17 cellular contexts compared by ENCODE assay signal in genomic region chr6:151677427-151677826, GRCh38.
DNase-seq lines count a peak whose midpoint lies in the region; ATAC-seq, FAIRE-seq and TF ChIP-seq lines count a peak whose summit lies in the region.
"Had no signal": no experiment of that assay in that cellular context is flagged by ENCODE, and none has a peak within 500 bp of the region (broad histone marks: within the 10 kb centered on the region; RNA-seq: fewer than 3 reads in every experiment).

No MANE protein-coding gene starts in this region.

- WGBS in liver: 37% methylated on average over 6 of the region's 6 CpGs
- WGBS in thyroid gland, 2 donors: 35 to 43% methylated on average over 6 of the region's 6 CpGs

- TF ChIP-seq RAD21 in Ishikawa (IDR thresholded peaks at IDR 0.05; ENCODE audit: low read depth) (no peak), liver (IDR thresholded peaks at IDR 0.05) (peak in 1 of 2 donors; percentile 40)

- TF ChIP-seq POLR2A in thyroid gland (IDR thresholded peaks at IDR 0.05): no peak

- H3K36me3 ChIP-seq in liver (ENCODE audit: control insufficient read depth in 4 of 4, insufficient read depth in 3 of 4, low read depth in 1 of 4, low read length in 3 of 4) (no peaks in the 10 kb centered on the region), thyroid gland (no peaks in the 10 kb centered on the region)
- H3K36me3 ChIP-seq: BLaER1 treated with 17β-estradiol and CSF1 and Interleukin-3, amounts not matched to agents 10 nM and 100 nM had no signal

- peak; percentile 80 for TF ChIP-seq EP300 in Ishikawa (IDR thresholded peaks at IDR 0.05; ENCODE audit: borderline replicate concordance)

- peaks cover 7 to 56% (median 45%) of the 10 kb centered on the region in 4 donors for H3K4me1 ChIP-seq in liver (ENCODE audit: control insufficient read depth in 4 of 4, insufficient read depth in 4 of 4, low read length in 3 of 4)
- H3K4me1 ChIP-seq in thyroid gland: peaks cover 37 to 48% of the 10 kb centered on the region in 2 donors

- intact Hi-C loops in thyroid gland (cut with DNase I): no loop called here

- H3K4me3 ChIP-seq in liver (ENCODE audit: low read depth in 1 of 3, low read length in 3 of 3): no peak overlapping the region
- no peak overlapping the region for H3K4me3 ChIP-seq in thyroid gland (replicated peaks in 1 of 3)
- H3K4me3 ChIP-seq: BLaER1 treated with 17β-estradiol and CSF1 and Interleukin-3, amounts not matched to agents 10 nM and 100 nM had no signal

- H3K9ac ChIP-seq in liver (ENCODE audit: low read depth in 1 of 2, low read length in 2 of 2): no peak overlapping the region
- H3K9ac ChIP-seq: BLaER1 treated with 17β-estradiol and CSF1 and Interleukin-3, amounts not matched to agents 10 nM and 100 nM had no signal

- FAIRE-seq in frontal cortex (lab: Jason Lieb, UNC): no peak
- FAIRE-seq: G401.6, GM12891 had no signal

- H3K9me3 ChIP-seq in liver (ENCODE audit: control insufficient read depth in 4 of 4, low read length in 3 of 4): no peaks in the 10 kb centered on the region
- no peaks in the 10 kb centered on the region for H3K9me3 ChIP-seq in thyroid gland

- no peaks in the 10 kb centered on the region for H3K27me3 ChIP-seq in liver (ENCODE audit: control insufficient read depth in 4 of 4, insufficient read depth in 4 of 4, low read length in 3 of 4)
- no peaks in the 10 kb centered on the region for H3K27me3 ChIP-seq in thyroid gland

- ATAC-seq in GM18517 (IDR thresholded peaks at IDR 0.05; ENCODE audit: unreplicated experiment): no peak
- ATAC-seq: CD8-positive, alpha-beta T cell; HCT116 had no signal

- H3K27ac ChIP-seq in VCaP (peak overlapping the region; percentile 51), liver (ENCODE audit: low read depth in 1 of 2, low read length in 2 of 2) (peak overlapping the region; percentile 54 to 62), thyroid gland (peak overlapping the region; percentile 61 to 88 (median 85))
- H3K27ac ChIP-seq: BLaER1 treated with 17β-estradiol and CSF1 and Interleukin-3, amounts not matched to agents 10 nM and 100 nM; HL-60 had no signal

- no peak for DNase-seq in thyroid gland
- DNase-seq in frontal cortex (ENCODE audit: low spot score in 2 of 2): no peak
- DNase-seq: Calu3; CD8-positive, alpha-beta T cell; GOT3; H7; HFFc6; IMR-90 had no signal

- TF ChIP-seq CTCF in VCaP (conservative IDR thresholded peaks at IDR 0.05) (no peak), liver (IDR thresholded peaks at IDR 0.05; ENCODE audit: low read depth, low read length, missing input control) (no peak), thyroid gland (IDR thresholded peaks at IDR 0.05) (no peak)

TF ChIP-seq in Ishikawa, 13 proteins besides CTCF, POLR2A, EP300 and RAD21:
- TF ChIP-seq CEBPB (IDR thresholded peaks at IDR 0.05) (no peak), YY1 (IDR thresholded peaks at IDR 0.05; ENCODE audit: low read depth) (no peak), TCF12 (IDR thresholded peaks at IDR 0.05; ENCODE audit: low read depth) (peak; percentile 67; the same call in 1 of the 2 replicates), CREB1 (IDR thresholded peaks at IDR 0.05; ENCODE audit: low read depth) (no peak), TAF1 (IDR thresholded peaks at IDR 0.05; ENCODE audit: low read depth) (no peak), NFIC (IDR thresholded peaks at IDR 0.05) (peak; percentile 71), EGR1 (IDR thresholded peaks at IDR 0.05) (no peak), FOXM1 (IDR thresholded peaks at IDR 0.05; ENCODE audit: borderline replicate concordance, low read depth) (peak; percentile 59), ZBTB7A (IDR thresholded peaks at IDR 0.05; ENCODE audit: low read depth) (no peak), TEAD4 (IDR thresholded peaks at IDR 0.05) (peak; percentile 50)
- TF ChIP-seq, protein P1, sequence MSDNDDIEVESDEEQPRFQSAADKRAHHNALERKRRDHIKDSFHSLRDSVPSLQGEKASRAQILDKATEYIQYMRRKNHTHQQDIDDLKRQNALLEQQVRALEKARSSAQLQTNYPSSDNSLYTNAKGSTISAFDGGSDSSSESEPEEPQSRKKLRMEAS (IDR thresholded peaks at IDR 0.05): no peak
- TF ChIP-seq, protein P2, sequence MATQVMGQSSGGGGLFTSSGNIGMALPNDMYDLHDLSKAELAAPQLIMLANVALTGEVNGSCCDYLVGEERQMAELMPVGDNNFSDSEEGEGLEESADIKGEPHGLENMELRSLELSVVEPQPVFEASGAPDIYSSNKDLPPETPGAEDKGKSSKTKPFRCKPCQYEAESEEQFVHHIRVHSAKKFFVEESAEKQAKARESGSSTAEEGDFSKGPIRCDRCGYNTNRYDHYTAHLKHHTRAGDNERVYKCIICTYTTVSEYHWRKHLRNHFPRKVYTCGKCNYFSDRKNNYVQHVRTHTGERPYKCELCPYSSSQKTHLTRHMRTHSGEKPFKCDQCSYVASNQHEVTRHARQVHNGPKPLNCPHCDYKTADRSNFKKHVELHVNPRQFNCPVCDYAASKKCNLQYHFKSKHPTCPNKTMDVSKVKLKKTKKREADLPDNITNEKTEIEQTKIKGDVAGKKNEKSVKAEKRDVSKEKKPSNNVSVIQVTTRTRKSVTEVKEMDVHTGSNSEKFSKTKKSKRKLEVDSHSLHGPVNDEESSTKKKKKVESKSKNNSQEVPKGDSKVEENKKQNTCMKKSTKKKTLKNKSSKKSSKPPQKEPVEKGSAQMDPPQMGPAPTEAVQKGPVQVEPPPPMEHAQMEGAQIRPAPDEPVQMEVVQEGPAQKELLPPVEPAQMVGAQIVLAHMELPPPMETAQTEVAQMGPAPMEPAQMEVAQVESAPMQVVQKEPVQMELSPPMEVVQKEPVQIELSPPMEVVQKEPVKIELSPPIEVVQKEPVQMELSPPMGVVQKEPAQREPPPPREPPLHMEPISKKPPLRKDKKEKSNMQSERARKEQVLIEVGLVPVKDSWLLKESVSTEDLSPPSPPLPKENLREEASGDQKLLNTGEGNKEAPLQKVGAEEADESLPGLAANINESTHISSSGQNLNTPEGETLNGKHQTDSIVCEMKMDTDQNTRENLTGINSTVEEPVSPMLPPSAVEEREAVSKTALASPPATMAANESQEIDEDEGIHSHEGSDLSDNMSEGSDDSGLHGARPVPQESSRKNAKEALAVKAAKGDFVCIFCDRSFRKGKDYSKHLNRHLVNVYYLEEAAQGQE (IDR thresholded peaks at IDR 0.05; ENCODE audit: low read depth): no peak
- TF ChIP-seq, protein P3, sequence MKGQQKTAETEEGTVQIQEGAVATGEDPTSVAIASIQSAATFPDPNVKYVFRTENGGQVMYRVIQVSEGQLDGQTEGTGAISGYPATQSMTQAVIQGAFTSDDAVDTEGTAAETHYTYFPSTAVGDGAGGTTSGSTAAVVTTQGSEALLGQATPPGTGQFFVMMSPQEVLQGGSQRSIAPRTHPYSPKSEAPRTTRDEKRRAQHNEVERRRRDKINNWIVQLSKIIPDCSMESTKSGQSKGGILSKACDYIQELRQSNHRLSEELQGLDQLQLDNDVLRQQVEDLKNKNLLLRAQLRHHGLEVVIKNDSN (IDR thresholded peaks at IDR 0.05): no peak

TF ChIP-seq in liver, 16 proteins besides CTCF, POLR2A, EP300 and RAD21 (continues in another document):
- TF ChIP-seq FOXA1 (IDR thresholded peaks at IDR 0.05) (no peak), FOXA2 (IDR thresholded peaks at IDR 0.05) (peak; percentile 47), NR2F2 (IDR thresholded peaks at IDR 0.05) (no peak), RXRA (IDR thresholded peaks at IDR 0.05) (peak; percentile 20 to 35), HNF4G (IDR thresholded peaks at IDR 0.05) (no peak), SP1 (IDR thresholded peaks at IDR 0.05) (no peak), GABPA (IDR thresholded peaks at IDR 0.05 in 1 of 2, conservative IDR thresholded peaks at IDR 0.05 in 1 of 2) (no peak), JUND (IDR thresholded peaks at IDR 0.05) (peak in 1 of 2 donors; percentile 55), ATF3 (IDR thresholded peaks at IDR 0.05) (no peak), TAF1 (conservative IDR thresholded peaks at IDR 0.05) (no peak)
- TF ChIP-seq, protein P2 (IDR thresholded peaks at IDR 0.05): no peak
